ENCODE assay signal across 7 cellular contexts in genomic region chr11:18731949-18732821, GRCh38. TPM values are rescaled to one million over a fixed set of nuclear protein-coding genes. Genes with fewer than 3 reads are reported as not detected.
DNase-seq lines count a peak whose midpoint lies in the region; ATAC-seq and TF ChIP-seq lines count a peak whose summit lies in the region.

No MANE protein-coding gene starts in this region.

- H3K9me3 ChIP-seq in Panc1 (ENCODE audit: control insufficient read depth, insufficient read depth, low read depth, low read length) = no peaks in the 10 kb centered on the region
- no peaks in the 10 kb centered on the region for H3K9me3 ChIP-seq in osteoblast (ENCODE audit: low read depth, low read length)

- peak overlapping the region; percentile 60 for H2AFZ ChIP-seq in osteoblast (ENCODE audit: low read length)

- no peaks in the 10 kb centered on the region for H3K4me1 Mint-ChIP-seq in activated T-helper 1 cell treated with anti-CD3 and anti-CD28 coated beads, Interleukin-12 subunit alpha, Interleukin-12 subunit beta, Interleukin-2, Interleukin-4 antibody, amounts not matched to agents 30 ng/mL and 10 ng/mL and 1 ng/mL, durations not matched to agents 14 hours and 24 hours and 36 hours (ENCODE audit: low read depth)

- DNase-seq in GM12864 (ENCODE audit: low read depth) (no peak), Panc1 (ENCODE audit: low read depth, low spot score) (peak; percentile 38), foreskin keratinocyte (peak in 1 of 2 donors; percentile 11), osteoblast (ENCODE audit: insufficient read length, low spot score, missing footprints) (peak; percentile 94), ureter (ENCODE audit: low spot score) (peak; percentile 59)
- peak; percentile 47 for DNase-seq in activated T-helper 1 cell treated with anti-CD3 and anti-CD28 coated beads, Interleukin-12 subunit alpha, Interleukin-12 subunit beta, Interleukin-2, Interleukin-4 antibody, amounts not matched to agents 30 ng/mL and 10 ng/mL and 1 ng/mL, durations not matched to agents 14 hours and 24 hours and 36 hours (ENCODE audit: low spot score)

- H3K4me1 ChIP-seq in Panc1 (ENCODE audit: control insufficient read depth, insufficient read depth, low read length) (no peaks in the 10 kb centered on the region), foreskin keratinocyte (no peaks in the 10 kb centered on the region), osteoblast (ENCODE audit: insufficient read depth, low read length) (no peaks in the 10 kb centered on the region)

- H3K4me3 ChIP-seq in GM12864 (ENCODE audit: low read depth, low read length) (no peak overlapping the region), Panc1 (ENCODE audit: low read depth in 2 of 2, low read length in 2 of 2) (no peak overlapping the region), osteoblast (ENCODE audit: insufficient read depth, low read length) (no peak overlapping the region)

- no peaks in the 10 kb centered on the region for H3K27me3 Mint-ChIP-seq in activated T-helper 1 cell treated with anti-CD3 and anti-CD28 coated beads, Interleukin-12 subunit alpha, Interleukin-12 subunit beta, Interleukin-2, Interleukin-4 antibody, amounts not matched to agents 30 ng/mL and 10 ng/mL and 1 ng/mL, durations not matched to agents 14 hours and 24 hours and 36 hours (ENCODE audit: insufficient read depth)

- H3K27ac ChIP-seq in Panc1 (ENCODE audit: low read length) (no peak overlapping the region), foreskin keratinocyte (no peak overlapping the region), osteoblast (ENCODE audit: low read depth, low read length) (no peak overlapping the region)

- H3K27me3 ChIP-seq in Panc1 (ENCODE audit: control insufficient read depth, insufficient read depth, low read length) (no peaks in the 10 kb centered on the region; the same call in 1 of the 2 replicates), foreskin keratinocyte (peaks cover 4% of the 10 kb centered on the region), osteoblast (ENCODE audit: insufficient read depth, low read length) (peaks cover 7% of the 10 kb centered on the region)

- H4K20me1 ChIP-seq in osteoblast (ENCODE audit: insufficient read depth, low read length) = no peaks in the 10 kb centered on the region

- no TSS peak for BruUV-seq in Panc1 (replicated peaks; lab: Mats Ljungman, UMichigan)

- POLR2A ChIA-PET in Panc1 (lab: Charles Lee) = no interaction called here

- no peak overlapping the region for H3K4me2 ChIP-seq in osteoblast (ENCODE audit: insufficient read depth, low read length)

- in situ Hi-C loops in Panc1 (cut with HindIII; ENCODE audit: low pct_unique_long_range_greater_than_20kb, low sequenced_read_pairs) = no loop called here

- H3K4me3 Mint-ChIP-seq in activated T-helper 1 cell treated with anti-CD3 and anti-CD28 coated beads, Interleukin-12 subunit alpha, Interleukin-12 subunit beta, Interleukin-2, Interleukin-4 antibody, amounts not matched to agents 30 ng/mL and 10 ng/mL and 1 ng/mL, durations not matched to agents 14 hours and 24 hours and 36 hours = no peak overlapping the region

- ATAC-seq in HG02678 (IDR thresholded peaks at IDR 0.05; ENCODE audit: unreplicated experiment) (peak; percentile 60), Panc1 (peak; percentile 77), foreskin keratinocyte (peak; percentile 66)

- H3K36me3 Mint-ChIP-seq in activated T-helper 1 cell treated with anti-CD3 and anti-CD28 coated beads, Interleukin-12 subunit alpha, Interleukin-12 subunit beta, Interleukin-2, Interleukin-4 antibody, amounts not matched to agents 30 ng/mL and 10 ng/mL and 1 ng/mL, durations not matched to agents 14 hours and 24 hours and 36 hours (ENCODE audit: low read depth) = no peaks in the 10 kb centered on the region

- no peak overlapping the region for H3K27ac Mint-ChIP-seq in activated T-helper 1 cell treated with anti-CD3 and anti-CD28 coated beads, Interleukin-12 subunit alpha, Interleukin-12 subunit beta, Interleukin-2, Interleukin-4 antibody, amounts not matched to agents 30 ng/mL and 10 ng/mL and 1 ng/mL, durations not matched to agents 14 hours and 24 hours and 36 hours

- H3K9me3 Mint-ChIP-seq in activated T-helper 1 cell treated with anti-CD3 and anti-CD28 coated beads, Interleukin-12 subunit alpha, Interleukin-12 subunit beta, Interleukin-2, Interleukin-4 antibody, amounts not matched to agents 30 ng/mL and 10 ng/mL and 1 ng/mL, durations not matched to agents 14 hours and 24 hours and 36 hours = no peaks in the 10 kb centered on the region

- peak; percentile 98 for TF ChIP-seq CTCF in GM12864 (IDR thresholded peaks at IDR 0.05; ENCODE audit: low read depth, low read length, missing control alignments)
- peak; percentile 98 for TF ChIP-seq CTCF in Panc1 (IDR thresholded peaks at IDR 0.05)
- peak; percentile 86 for TF ChIP-seq CTCF in foreskin keratinocyte (conservative IDR thresholded peaks at IDR 0.05)
- TF ChIP-seq CTCF in osteoblast (IDR thresholded peaks at IDR 0.05; ENCODE audit: extremely low read depth, low read depth, low read length) = peak; percentile 98

- CTCF ChIA-PET in Panc1 (lab: Charles Lee) = interaction anchor here (0.6 kb wide), 1 partner anchor 19 kb away, joined by 3 read pairs; no protein-coding TSS in a partner anchor

- H3K36me3 ChIP-seq in Panc1 (ENCODE audit: control insufficient read depth, insufficient read depth, low read length) (no peaks in the 10 kb centered on the region), osteoblast (ENCODE audit: insufficient read depth, low read length) (no peaks in the 10 kb centered on the region)

- intact Hi-C loops in Panc1 (cut with micrococcal nuclease; ENCODE audit: unreplicated experiment) = loop anchor here (10.0 kb wide), 1 partner anchor 187 kb away; no protein-coding TSS in a partner anchor
- intact Hi-C loops in activated T-helper 1 cell treated with anti-CD3 and anti-CD28 coated beads, Interleukin-12 subunit alpha, Interleukin-12 subunit beta, Interleukin-2, Interleukin-4 antibody, amounts not matched to agents 30 ng/mL and 10 ng/mL and 1 ng/mL, durations not matched to agents 14 hours and 24 hours and 36 hours (cut with micrococcal nuclease) = loop anchor here (1.0 kb wide), 5 partner anchors 32 to 617 kb away; no protein-coding TSS in a partner anchor

- H3K79me2 ChIP-seq in osteoblast (ENCODE audit: insufficient read depth, low read length) = no peaks in the 10 kb centered on the region

RNA-seq across cellular contexts. Expression of gene IGSF22, which starts 6.2 kb away (rescaled TPM):
- total RNA-seq in Panc1 (2021; ENCODE audit: unreplicated experiment) (not detected), foreskin keratinocyte (0.27 and 0.46 TPM in 2 replicates), osteoblast (not detected in 2 replicates), ureter (4.1 TPM)
- polyA plus RNA-seq in Panc1 (2012; ENCODE audit: insufficient read length) = not detected
- 0.81 and 0.86 TPM in 2 replicates for total RNA-seq in activated T-helper 1 cell treated with anti-CD3 and anti-CD28 coated beads, Interleukin-12 subunit alpha, Interleukin-12 subunit beta, Interleukin-2, Interleukin-4 antibody, amounts not matched to agents 30 ng/mL and 10 ng/mL and 1 ng/mL, durations not matched to agents 14 hours and 24 hours and 36 hours
- 0.42 and 0.47 TPM in 2 replicates for polyA plus RNA-seq in foreskin keratinocyte

RNA-seq across cellular contexts. Expression of gene TMEM86A, which starts 33.6 kb away (rescaled TPM):
- total RNA-seq in Panc1 (2021; ENCODE audit: unreplicated experiment) (0.31 TPM), foreskin keratinocyte (0.71 and 1.3 TPM in 2 replicates), osteoblast (3.3 and 4.1 TPM in 2 replicates), ureter (4.6 TPM)
- polyA plus RNA-seq in Panc1 (2012; ENCODE audit: insufficient read length) = 0.13 TPM
- total RNA-seq in activated T-helper 1 cell treated with anti-CD3 and anti-CD28 coated beads, Interleukin-12 subunit alpha, Interleukin-12 subunit beta, Interleukin-2, Interleukin-4 antibody, amounts not matched to agents 30 ng/mL and 10 ng/mL and 1 ng/mL, durations not matched to agents 14 hours and 24 hours and 36 hours = 0.52 and 0.93 TPM in 2 replicates
- polyA plus RNA-seq in foreskin keratinocyte = 0.71 and 1.7 TPM in 2 replicates

RNA-seq across cellular contexts. Expression of gene PTPN5, which starts 59.4 kb away (rescaled TPM):
- not detected for total RNA-seq in Panc1 (2021; ENCODE audit: unreplicated experiment)
- polyA plus RNA-seq in Panc1 (2012; ENCODE audit: insufficient read length) = not detected
- total RNA-seq in activated T-helper 1 cell treated with anti-CD3 and anti-CD28 coated beads, Interleukin-12 subunit alpha, Interleukin-12 subunit beta, Interleukin-2, Interleukin-4 antibody, amounts not matched to agents 30 ng/mL and 10 ng/mL and 1 ng/mL, durations not matched to agents 14 hours and 24 hours and 36 hours = not detected in 2 replicates
- total RNA-seq in foreskin keratinocyte = not detected in 2 replicates
- polyA plus RNA-seq in foreskin keratinocyte = not detected in 2 replicates
- total RNA-seq in osteoblast = not detected in 2 replicates
- total RNA-seq in ureter = 2.6 TPM
